In genomic region chr1:222239130-222239529, GRCh38 we compare ENCODE assay signal across 28 cellular contexts.
"Had no signal": no experiment of that assay in that cellular context is flagged by ENCODE, and none has a peak within 500 bp of the region (broad histone marks: within the 10 kb centered on the region; RNA-seq: fewer than 3 reads in every experiment).

No MANE protein-coding gene starts in this region.

- H3K4me1 ChIP-seq: gastrocnemius medialis, heart left ventricle had no signal

- H3K36me3 ChIP-seq: brain microvascular endothelial cell, gastrocnemius medialis, heart left ventricle had no signal

- H3K27me3 ChIP-seq: brain microvascular endothelial cell, foreskin keratinocyte, gastrocnemius medialis had no signal

- H3K27ac ChIP-seq: brain microvascular endothelial cell, coronary artery, dorsolateral prefrontal cortex, foreskin keratinocyte, gastrocnemius medialis, heart left ventricle, VCaP had no signal

- H3K9me3 ChIP-seq: gastrocnemius medialis, heart left ventricle had no signal

- ATAC-seq: activated T-helper 17 cell treated with anti-CD3 and anti-CD28 coated beads, Interleukin-2, amount 50 U/mL, for 72 hours; esophagus mucosa; foreskin keratinocyte; gastrocnemius medialis; heart left ventricle; WTC11 had no signal

- H3K4me3 ChIP-seq: coronary artery, dorsolateral prefrontal cortex, gastrocnemius medialis, heart left ventricle had no signal

- DNase-seq: activated CD4-positive, alpha-beta memory T cell treated with anti-CD3 and anti-CD28 coated beads, Interleukin-2, amount 10 ng/mL, durations not matched to agents 7 days and 5 days; activated CD4-positive, alpha-beta T cell treated with anti-CD3 and anti-CD28 coated beads for 1 hour; activated CD4-positive, alpha-beta T cell treated with anti-CD3 and anti-CD28 coated beads for 4 hours; activated CD4-positive, alpha-beta T cell treated with anti-CD3 and anti-CD28 coated beads, Interleukin-2, amount 10 ng/mL, durations not matched to agents 7 days and 5 days; activated CD4-positive, alpha-beta T cell treated with anti-CD3 and anti-CD28 coated beads, Interleukin-2, amount 50 U/mL, for 4 hours; activated CD8-positive, alpha-beta memory T cell treated with anti-CD3 and anti-CD28 coated beads, Interleukin-2, amount 50 U/mL, for 48 hours; activated effector memory CD4-positive, alpha-beta T cell treated with Interleukin-2 at 50 U/mL for 16 hours; activated gamma-delta T cell treated with Interleukin-2 at 50 U/mL for 16 hours; activated naive CD4-positive, alpha-beta T cell treated with anti-CD3 and anti-CD28 coated beads, Interleukin-2, amount 50 U/mL, for 16 hours; activated naive CD4-positive, alpha-beta T cell treated with Interleukin-2 at 50 U/mL for 16 hours; activated T-cell treated with anti-CD3 and anti-CD28 coated beads for 4 hours; activated T-cell treated with anti-CD3 and anti-CD28 coated beads, Interleukin-2, amount 50 U/mL, for 24 hours; amniotic stem cell; anterior cingulate cortex; brain microvascular endothelial cell; dorsolateral prefrontal cortex; effector memory CD4-positive, alpha-beta T cell; endodermal cell; foreskin keratinocyte; gastrocnemius medialis; glutamatergic neuron; heart left ventricle; T-helper 2 cell had no signal
